Comparison of ENCODE assay signal across 22 cellular contexts in genomic region chr21:33752260-33752659, GRCh38.
"Had no signal": no experiment of that assay in that cellular context is flagged by ENCODE, and none has a peak within 500 bp of the region (broad histone marks: within the 10 kb centered on the region; RNA-seq: fewer than 3 reads in every experiment).

No MANE protein-coding gene starts in this region.

- H3K27ac ChIP-seq: HL-60, KMS-11, RWPE1 had no signal

- ATAC-seq: Panc1, PC-3, SK-N-SH treated with all-trans-retinoic acid at 6 μM for 48 hours had no signal

- H3K4me2 ChIP-seq: KMS-11 had no signal

- FAIRE-seq: HTR-8/SVneo had no signal

- H3K9ac ChIP-seq: KMS-11 had no signal

- DNase-seq: Kasumi-1, MM.1S, NCI-H1092 treated with DMSO at 0.1 percent for 48 hours, NCI-H1436, NCI-H187, NCI-H2029, NCI-H2081 treated with DMSO at 0.1 percent for 48 hours, NCI-H2171, NCI-H226, NCI-H446, NCI-H510A, NCI-H524 treated with DMSO at 0.1 percent for 48 hours, NCI-H69, NCI-H774, PC-3, SHP77 had no signal
